ENCODE assay signal across 10 cellular contexts in the genomic region with DNA sequence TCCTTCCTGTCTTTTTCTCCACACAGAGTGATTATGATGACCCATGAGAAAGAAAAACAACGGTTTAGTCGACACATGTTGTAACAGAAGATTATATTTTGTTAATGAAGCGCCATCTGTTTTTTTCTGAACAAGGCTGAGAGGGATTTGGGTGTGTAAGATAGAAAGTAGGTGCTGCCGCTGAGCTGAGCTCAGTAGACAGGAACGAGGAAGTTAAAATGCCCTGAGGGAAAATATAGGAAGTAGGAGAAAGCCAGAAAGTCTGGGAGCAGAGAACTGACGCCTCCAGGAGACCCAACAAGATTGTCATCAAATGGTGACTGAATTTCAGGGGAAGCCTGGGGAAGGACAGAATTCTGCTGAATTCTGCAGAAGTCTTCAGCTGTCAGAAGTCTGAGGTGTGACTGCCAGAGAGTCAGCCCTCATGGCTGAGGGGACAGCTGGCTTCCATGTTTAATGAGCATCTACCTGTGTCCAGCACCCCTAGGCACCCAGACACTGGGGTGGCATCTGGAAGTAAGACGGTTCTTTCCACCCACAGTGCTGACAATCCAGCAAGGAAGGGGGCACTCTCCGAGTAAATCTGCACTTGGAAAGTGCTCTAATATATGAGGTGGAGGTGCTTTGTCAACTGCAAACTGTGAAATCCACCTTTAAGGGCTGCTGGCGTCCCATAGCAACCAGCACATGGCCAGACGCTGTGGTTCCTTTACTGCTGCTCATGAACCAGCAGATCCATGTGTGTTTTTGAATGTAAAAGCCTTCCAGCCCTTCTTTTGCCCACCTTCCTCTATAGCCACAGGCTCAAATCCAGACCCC. TPM values are rescaled to one million over a fixed set of nuclear protein-coding genes. Genes with fewer than 3 reads are reported as not detected.
DNase-seq lines count a peak whose midpoint lies in the region; ATAC-seq and TF ChIP-seq lines count a peak whose summit lies in the region.
"Had no signal": no experiment of that assay in that cellular context is flagged by ENCODE, and none has a peak within 500 bp of the region (broad histone marks: within the 10 kb centered on the region; RNA-seq: fewer than 3 reads in every experiment).

No MANE protein-coding gene starts in this region.

- RAD21 ChIA-PET in HCT116 (lab: Charles Lee; ENCODE audit: low non-redundant PET in 1 of 2, low total read pairs in 2 of 2, uncharacterized antibody in 2 of 2, unreplicated experiment in 2 of 2) = no interaction called here

- peaks cover 1% of the 10 kb centered on the region for H3K4me1 Mint-ChIP-seq in activated CD4-positive, alpha-beta T cell treated with anti-CD3 and anti-CD28 coated beads, Interleukin-2, amount 10 ng/mL, durations not matched to agents 7 days and 5 days
- H3K4me1 Mint-ChIP-seq: activated CD8-positive, alpha-beta memory T cell treated with anti-CD3 and anti-CD28 coated beads, Interleukin-2, amount 10 ng/mL, durations not matched to agents 7 days and 5 days; IgD-negative memory B cell had no signal

- H3K79me2 ChIP-seq in HCT116 (ENCODE audit: insufficient read depth, low read length) = no peaks in the 10 kb centered on the region
- no peaks in the 10 kb centered on the region for H3K79me2 ChIP-seq in smooth muscle cell (ENCODE audit: low read depth)

- peak; percentile 42 for DNase-seq in HCT116 (ENCODE audit: low read depth, low spot score)
- peak in 1 of 2 experiments; percentile 74 for DNase-seq in SJSA1 (ENCODE audit: low read depth in 1 of 2, low spot score in 2 of 2)
- no peak for DNase-seq in heart left ventricle
- no peak for DNase-seq in smooth muscle cell (lab: John Stamatoyannopoulos, UW; ENCODE audit: unreplicated experiment)
- DNase-seq in GDM1 (lab: John Stamatoyannopoulos, UW) = no peak
- no peak for DNase-seq in activated CD4-positive, alpha-beta T cell treated with anti-CD3 and anti-CD28 coated beads, Interleukin-2, amount 10 ng/mL, durations not matched to agents 7 days and 5 days
- DNase-seq: activated CD8-positive, alpha-beta memory T cell treated with anti-CD3 and anti-CD28 coated beads, Interleukin-2, amount 10 ng/mL, durations not matched to agents 7 days and 5 days had no signal

- no peaks in the 10 kb centered on the region for H4K20me1 ChIP-seq in HCT116 (ENCODE audit: insufficient read depth)
- no peaks in the 10 kb centered on the region for H4K20me1 ChIP-seq in smooth muscle cell (ENCODE audit: low read depth)

- H3K4me2 ChIP-seq in HCT116 (ENCODE audit: low read length) (peak overlapping the region; percentile 72), smooth muscle cell (peak overlapping the region; percentile 76)

- intact Hi-C loops in HCT116 (cut with micrococcal nuclease) (no loop called here), heart left ventricle (cut with DNase I) (loop anchor here in 1 of 10 donors (5.0 kb wide), 1 partner anchor 64 kb away; no protein-coding TSS in a partner anchor)

- WGBS in heart left ventricle, 4 donors = 40 to 49% (median 43%) methylated on average over 6 to 10 of the region's 10 CpGs
- WGBS in smooth muscle cell (ENCODE audit: low lambda C conversion rate) = 28% methylated on average over 10 of the region's 10 CpGs

- no peak overlapping the region for H3K4me3 Mint-ChIP-seq in activated CD4-positive, alpha-beta T cell treated with anti-CD3 and anti-CD28 coated beads, Interleukin-2, amount 10 ng/mL, durations not matched to agents 7 days and 5 days
- H3K4me3 Mint-ChIP-seq: activated CD8-positive, alpha-beta memory T cell treated with anti-CD3 and anti-CD28 coated beads, Interleukin-2, amount 10 ng/mL, durations not matched to agents 7 days and 5 days; IgD-negative memory B cell had no signal

- POLR2A ChIA-PET in HCT116 (lab: Charles Lee) = interaction anchor here (1.1 kb wide), 1 partner anchor 11 kb away, joined by 6 read pairs; no protein-coding TSS in a partner anchor
- POLR2A ChIA-PET in activated CD4-positive, alpha-beta T cell treated with anti-CD3 and anti-CD28 coated beads, Interleukin-2, amount 10 ng/mL, durations not matched to agents 7 days and 5 days (lab: Charles Lee) = interaction anchor here (0.7 kb wide), 1 partner anchor 28 kb away, joined by 3 read pairs; no protein-coding TSS in a partner anchor

- no peaks in the 10 kb centered on the region for H3K9me2 ChIP-seq in HCT116 (ENCODE audit: insufficient read depth)

- H3F3A ChIP-seq in smooth muscle cell (ENCODE audit: low read depth) = peaks cover 9% of the 10 kb centered on the region

- peak overlapping the region; percentile 97 for H2AFZ ChIP-seq in HCT116 (ENCODE audit: low read depth, low read length, poor library complexity, severe bottlenecking)
- peak overlapping the region; percentile 68 for H2AFZ ChIP-seq in smooth muscle cell (ENCODE audit: low read depth)

- no peaks in the 10 kb centered on the region for H3K27me3 ChIP-seq in HCT116 (ENCODE audit: insufficient read depth, low read length)
- H3K27me3 ChIP-seq in SJSA1 (replicated peaks) = no peaks in the 10 kb centered on the region
- no peaks in the 10 kb centered on the region for H3K27me3 ChIP-seq in heart left ventricle
- no peaks in the 10 kb centered on the region for H3K27me3 ChIP-seq in smooth muscle cell (ENCODE audit: low read depth)

- peaks cover 15% of the 10 kb centered on the region for H3K27me3 Mint-ChIP-seq in activated CD4-positive, alpha-beta T cell treated with anti-CD3 and anti-CD28 coated beads, Interleukin-2, amount 10 ng/mL, durations not matched to agents 7 days and 5 days

- no peak for TF ChIP-seq RAD21 in HCT116 (IDR thresholded peaks at IDR 0.05; ENCODE audit: low read depth)

- H3K36me3 Mint-ChIP-seq in activated CD4-positive, alpha-beta T cell treated with anti-CD3 and anti-CD28 coated beads, Interleukin-2, amount 10 ng/mL, durations not matched to agents 7 days and 5 days (ENCODE audit: low read depth) = no peaks in the 10 kb centered on the region
- H3K36me3 Mint-ChIP-seq: activated CD8-positive, alpha-beta memory T cell treated with anti-CD3 and anti-CD28 coated beads, Interleukin-2, amount 10 ng/mL, durations not matched to agents 7 days and 5 days; IgD-negative memory B cell had no signal

- no peak overlapping the region for H3K27ac Mint-ChIP-seq in activated CD4-positive, alpha-beta T cell treated with anti-CD3 and anti-CD28 coated beads, Interleukin-2, amount 10 ng/mL, durations not matched to agents 7 days and 5 days
- H3K27ac Mint-ChIP-seq: activated CD8-positive, alpha-beta memory T cell treated with anti-CD3 and anti-CD28 coated beads, Interleukin-2, amount 10 ng/mL, durations not matched to agents 7 days and 5 days; IgD-negative memory B cell had no signal

- H3K4me1 ChIP-seq in HCT116 (ENCODE audit: control insufficient read depth in 1 of 2, insufficient read depth in 2 of 2, low read length in 2 of 2) (peaks cover 23 to 28% of the 10 kb centered on the region in 2 experiments), SJSA1 (replicated peaks) (peaks cover 20% of the 10 kb centered on the region), heart left ventricle (peaks cover 0 to 21% (median 14%) of the 10 kb centered on the region in 12 donors), smooth muscle cell (ENCODE audit: low read depth) (peaks cover 17% of the 10 kb centered on the region)

- H3K9ac ChIP-seq in HCT116 (ENCODE audit: low read length) (peak overlapping the region; percentile 51), smooth muscle cell (ENCODE audit: low read depth) (peak overlapping the region; percentile 58)

- H3K9me3 ChIP-seq in HCT116 (ENCODE audit: control insufficient read depth in 1 of 2, insufficient read depth in 1 of 2, low read depth in 1 of 2, low read length in 2 of 2) (no peaks in the 10 kb centered on the region), SJSA1 (replicated peaks) (no peaks in the 10 kb centered on the region), heart left ventricle (no peaks in the 10 kb centered on the region), smooth muscle cell (replicated peaks; ENCODE audit: low read depth) (no peaks in the 10 kb centered on the region)

- ATAC-seq in HCT116 (peak; percentile 66), heart left ventricle (peak; percentile 53 to 77 (median 64)), HG03460 (IDR thresholded peaks at IDR 0.05; ENCODE audit: unreplicated experiment) (no peak), GM19467 (IDR thresholded peaks at IDR 0.05; ENCODE audit: unreplicated experiment) (no peak)
- ATAC-seq: activated CD8-positive, alpha-beta memory T cell treated with anti-CD3 and anti-CD28 coated beads, Interleukin-2, amount 10 ng/mL, durations not matched to agents 7 days and 5 days had no signal

- H3K27ac ChIP-seq in HCT116 (ENCODE audit: low read depth, low read length) = peak overlapping the region; percentile 49
- H3K27ac ChIP-seq in SJSA1 = peak overlapping the region; percentile 66
- H3K27ac ChIP-seq in heart left ventricle = peak overlapping the region; percentile 38 to 68 (median 58)
- peak overlapping the region; percentile 85 for H3K27ac ChIP-seq in smooth muscle cell (ENCODE audit: low read depth)

- TF ChIP-seq CTCF in HCT116 (IDR thresholded peaks at IDR 0.05 in 2 of 3, conservative IDR thresholded peaks at IDR 0.05 in 1 of 3; ENCODE audit: borderline replicate concordance in 1 of 3, insufficient read depth in 1 of 3, low read depth in 2 of 3, low read length in 2 of 3) (no peak), heart left ventricle (IDR thresholded peaks at IDR 0.05) (no peak), smooth muscle cell (IDR thresholded peaks at IDR 0.05; ENCODE audit: borderline replicate concordance, insufficient read depth, poor library complexity, severe bottlenecking) (no peak)

- peak overlapping the region in 1 of 2 experiments; percentile 33; a peak in 3 of 4 replicates for H3K4me3 ChIP-seq in HCT116 (replicated peaks in 1 of 2; ENCODE audit: low read depth in 1 of 2, low read length in 2 of 2)
- H3K4me3 ChIP-seq in SJSA1 = no peak overlapping the region
- H3K4me3 ChIP-seq in heart left ventricle = no peak overlapping the region
- no peak overlapping the region for H3K4me3 ChIP-seq in smooth muscle cell

- TSS peak; percentile 70 for BruUV-seq in HCT116 (replicated peaks; lab: Mats Ljungman, UMichigan)

- CTCF ChIA-PET in HCT116 (lab: Charles Lee) = interaction anchor here (1.5 to 3.0 kb wide), 3 partner anchors 11 to 69 kb away, joined by 4 to 21 read pairs (median 7); a partner anchor contains a TSS
- CTCF ChIA-PET in activated CD4-positive, alpha-beta T cell treated with anti-CD3 and anti-CD28 coated beads, Interleukin-2, amount 10 ng/mL, durations not matched to agents 7 days and 5 days (lab: Charles Lee) = no interaction called here

- TF ChIP-seq POLR2A in HCT116 (IDR thresholded peaks at IDR 0.05; ENCODE audit: borderline replicate concordance, extremely low read depth, insufficient read depth, insufficient read length) = no peak
- no peak for TF ChIP-seq POLR2A in heart left ventricle (IDR thresholded peaks at IDR 0.05)

- H3K36me3 ChIP-seq in HCT116 (ENCODE audit: control insufficient read depth in 1 of 2, insufficient read depth in 2 of 2, low read length in 2 of 2) (no peaks in the 10 kb centered on the region), SJSA1 (no peaks in the 10 kb centered on the region), heart left ventricle (no peaks in the 10 kb centered on the region), smooth muscle cell (ENCODE audit: low read depth) (no peaks in the 10 kb centered on the region)

- no peaks in the 10 kb centered on the region for H3K9me3 Mint-ChIP-seq in activated CD4-positive, alpha-beta T cell treated with anti-CD3 and anti-CD28 coated beads, Interleukin-2, amount 10 ng/mL, durations not matched to agents 7 days and 5 days
- H3K9me3 Mint-ChIP-seq: IgD-negative memory B cell had no signal

RNA-seq across cellular contexts. Expression of a gene that starts 12.5 kb away (rescaled TPM):
- total RNA-seq in HCT116 (2021; ENCODE audit: unreplicated experiment) (16.0 TPM), heart left ventricle (10 to 100 TPM in 6 of 9 donors, 1 to 10 TPM in 3; 4.5 to 20.2 (median 11.1) TPM), smooth muscle cell (113 and 145 TPM in 2 replicates)
- polyA plus RNA-seq in HCT116 (2012) = 30.7 and 42.6 TPM in 2 replicates
- total RNA-seq in SJSA1 (2014; rRNA removed; shearing (Covaris generic)) = 6.3 and 7.8 TPM in 2 replicates
- polyA plus RNA-seq in heart left ventricle (10 to 100 TPM; 10.5 to 12.5 TPM), smooth muscle cell (144 and 249 TPM in 2 replicates)
- total RNA-seq in activated CD4-positive, alpha-beta T cell treated with anti-CD3 and anti-CD28 coated beads, Interleukin-2, amount 10 ng/mL, durations not matched to agents 7 days and 5 days = 1 to 10 TPM; 3.6 to 4.2 TPM
- polyA plus RNA-seq: IgD-negative memory B cell had no signal

RNA-seq across cellular contexts. Expression of a gene that starts 22.0 kb away (rescaled TPM):
- not detected for total RNA-seq in HCT116 (2021; ENCODE audit: unreplicated experiment)
- 0.09 and 0.14 TPM in 2 replicates for polyA plus RNA-seq in HCT116 (2012)
- total RNA-seq in SJSA1 (2014; rRNA removed; shearing (Covaris generic)) = not detected in 2 replicates
- total RNA-seq in heart left ventricle = under 1 TPM in 4 of 9 donors, not detected in 5; 0.22 to 0.39 (median 0.29) TPM
- polyA plus RNA-seq in heart left ventricle = under 1 TPM; 0.11 to 0.15 TPM
- total RNA-seq in smooth muscle cell = not detected in 2 replicates
- 0.13 and 0.43 TPM in 2 replicates for polyA plus RNA-seq in smooth muscle cell
- total RNA-seq in activated CD4-positive, alpha-beta T cell treated with anti-CD3 and anti-CD28 coated beads, Interleukin-2, amount 10 ng/mL, durations not matched to agents 7 days and 5 days = not detected
- total RNA-seq: activated CD8-positive, alpha-beta memory T cell treated with anti-CD3 and anti-CD28 coated beads, Interleukin-2, amount 10 ng/mL, durations not matched to agents 7 days and 5 days had no signal

Comparison
In these comparisons a context has a peak if more than half of its experiments do, and no peak if none do; other contexts are left out.
1. ATAC-seq: peak in HCT116 (single experiment) and heart left ventricle (4 of 4); none in HG03460 (single experiment) and GM19467 (single experiment).
2. Peak in every context shown above with its lines, with median percentiles within 50 percentile points of each other: H3K27ac ChIP-seq.